Comparison of ENCODE assay signal across 1 cellular context in genomic region chr2:142966281-142966680, GRCh38.
TF ChIP-seq lines count a peak whose summit lies in the region.

No MANE protein-coding gene starts in this region.

TF ChIP-seq in HepG2, 621 proteins besides CTCF, POLR2A, EP300 and RAD21 (continued from another document):
- TF ChIP-seq, protein P1, sequence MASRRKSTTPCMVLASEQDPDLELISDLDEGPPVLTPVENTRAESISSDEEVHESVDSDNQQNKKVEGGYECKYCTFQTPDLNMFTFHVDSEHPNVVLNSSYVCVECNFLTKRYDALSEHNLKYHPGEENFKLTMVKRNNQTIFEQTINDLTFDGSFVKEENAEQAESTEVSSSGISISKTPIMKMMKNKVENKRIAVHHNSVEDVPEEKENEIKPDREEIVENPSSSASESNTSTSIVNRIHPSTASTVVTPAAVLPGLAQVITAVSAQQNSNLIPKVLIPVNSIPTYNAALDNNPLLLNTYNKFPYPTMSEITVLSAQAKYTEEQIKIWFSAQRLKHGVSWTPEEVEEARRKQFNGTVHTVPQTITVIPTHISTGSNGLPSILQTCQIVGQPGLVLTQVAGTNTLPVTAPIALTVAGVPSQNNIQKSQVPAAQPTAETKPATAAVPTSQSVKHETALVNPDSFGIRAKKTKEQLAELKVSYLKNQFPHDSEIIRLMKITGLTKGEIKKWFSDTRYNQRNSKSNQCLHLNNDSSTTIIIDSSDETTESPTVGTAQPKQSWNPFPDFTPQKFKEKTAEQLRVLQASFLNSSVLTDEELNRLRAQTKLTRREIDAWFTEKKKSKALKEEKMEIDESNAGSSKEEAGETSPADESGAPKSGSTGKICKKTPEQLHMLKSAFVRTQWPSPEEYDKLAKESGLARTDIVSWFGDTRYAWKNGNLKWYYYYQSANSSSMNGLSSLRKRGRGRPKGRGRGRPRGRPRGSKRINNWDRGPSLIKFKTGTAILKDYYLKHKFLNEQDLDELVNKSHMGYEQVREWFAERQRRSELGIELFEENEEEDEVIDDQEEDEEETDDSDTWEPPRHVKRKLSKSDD (CRISPR knock-in tag; IDR thresholded peaks at IDR 0.05; ENCODE audit: low read depth): no peak
- TF ChIP-seq MXI1 (IDR thresholded peaks at IDR 0.05; ENCODE audit: borderline replicate concordance, low read depth, low read length) (no peak), SALL1 (CRISPR knock-in tag; IDR thresholded peaks at IDR 0.05) (no peak), ZNF331 (CRISPR knock-in tag; IDR thresholded peaks at IDR 0.05) (no peak), ZNF713 (CRISPR knock-in tag; IDR thresholded peaks at IDR 0.05) (no peak)
